1 cellular context compared by ENCODE assay signal in genomic region chr3:98980915-98981596, GRCh38.
TF ChIP-seq lines count a peak whose summit lies in the region.

No MANE protein-coding gene starts in this region.

TF ChIP-seq in GM12878, 131 proteins besides CTCF, POLR2A, EP300 and RAD21 (continued from another document):
- TF ChIP-seq ATF3 (IDR thresholded peaks at IDR 0.05; ENCODE audit: borderline replicate concordance, extremely low read depth, low read depth, low read length) (no peak), IKZF1 (conservative IDR thresholded peaks at IDR 0.05) (peak; percentile 86), KLF5 (IDR thresholded peaks at IDR 0.05; ENCODE audit: partially characterized antibody) (no peak), JUNB (IDR thresholded peaks at IDR 0.05) (peak; percentile 79), PRDM15 (CRISPR knock-in tag; IDR thresholded peaks at IDR 0.05) (no peak), CUX1 (IDR thresholded peaks at IDR 0.05; ENCODE audit: insufficient replicate concordance, low read depth, low read length) (peak; percentile 77), CEBPB (IDR thresholded peaks at IDR 0.05; ENCODE audit: borderline replicate concordance in 1 of 2, low read depth in 2 of 2, low read length in 2 of 2) (no peak), NR2F1 (conservative IDR thresholded peaks at IDR 0.05) (no peak), NBN (IDR thresholded peaks at IDR 0.05) (no peak), HDAC6 (IDR thresholded peaks at IDR 0.05; ENCODE audit: unreplicated experiment) (no peak), ESRRA (IDR thresholded peaks at IDR 0.05; ENCODE audit: low read length) (no peak), EZH2 (IDR thresholded peaks at IDR 0.05; ENCODE audit: borderline replicate concordance, control insufficient read depth, low read depth, low read length) (no peak), USF1 (IDR thresholded peaks at IDR 0.05; ENCODE audit: borderline replicate concordance, extremely low read length, insufficient read depth, low read depth, low read length) (no peak), NFIC (IDR thresholded peaks at IDR 0.05; ENCODE audit: low read depth, low read length) (peak; percentile 94), ZNF207 (IDR thresholded peaks at IDR 0.05; ENCODE audit: borderline replicate concordance) (no peak), PKNOX1 (IDR thresholded peaks at IDR 0.05) (no peak), ZNF592 (IDR thresholded peaks at IDR 0.05) (no peak), ZNF217 (IDR thresholded peaks at IDR 0.05) (peak; percentile 68; the same call in 1 of the 2 replicates), DPF2 (IDR thresholded peaks at IDR 0.05) (peak; percentile 81), ZBTB11 (CRISPR knock-in tag; IDR thresholded peaks at IDR 0.05) (no peak), SIN3A (IDR thresholded peaks at IDR 0.05; ENCODE audit: low read depth, low read length) (no peak), MEF2B (IDR thresholded peaks at IDR 0.05; ENCODE audit: partially characterized antibody, poor library complexity, severe bottlenecking) (peak; percentile 38), MAX (IDR thresholded peaks at IDR 0.05; ENCODE audit: low read depth, low read length) (no peak), TBL1XR1 (IDR thresholded peaks at IDR 0.05; ENCODE audit: low read depth, low read length) (no peak), TCF3 (IDR thresholded peaks at IDR 0.05; ENCODE audit: borderline replicate concordance, insufficient read depth, low read depth, low read length) (peak; percentile 54; the same call in 1 of the 2 replicates), ETV6 (conservative IDR thresholded peaks at IDR 0.05 in 1 of 2, IDR thresholded peaks at IDR 0.05 in 1 of 2; ENCODE audit: borderline replicate concordance in 1 of 2, low read depth in 1 of 2) (no peak), NR2C1 (IDR thresholded peaks at IDR 0.05) (no peak), ZBTB33 (IDR thresholded peaks at IDR 0.05) (no peak), ZBED1 (IDR thresholded peaks at IDR 0.05; ENCODE audit: borderline replicate concordance) (no peak), HCFC1 (IDR thresholded peaks at IDR 0.05; ENCODE audit: low read length) (no peak), ATF7 (IDR thresholded peaks at IDR 0.05; ENCODE audit: low read depth) (peak; percentile 16; the same call in 1 of the 2 replicates), RUNX3 (IDR thresholded peaks at IDR 0.05; ENCODE audit: low read length) (peak; percentile 98), MYB (IDR thresholded peaks at IDR 0.05; ENCODE audit: borderline replicate concordance, low read depth, low read length) (no peak), IKZF2 (IDR thresholded peaks at IDR 0.05) (peak; percentile 84 to 92), ZZZ3 (IDR thresholded peaks at IDR 0.05; ENCODE audit: control insufficient read depth, insufficient read length, low read depth) (no peak), CBX3 (IDR thresholded peaks at IDR 0.05; ENCODE audit: borderline replicate concordance, low read depth) (no peak)
